ENCODE assay signal across 1 cellular context in the genomic region with DNA sequence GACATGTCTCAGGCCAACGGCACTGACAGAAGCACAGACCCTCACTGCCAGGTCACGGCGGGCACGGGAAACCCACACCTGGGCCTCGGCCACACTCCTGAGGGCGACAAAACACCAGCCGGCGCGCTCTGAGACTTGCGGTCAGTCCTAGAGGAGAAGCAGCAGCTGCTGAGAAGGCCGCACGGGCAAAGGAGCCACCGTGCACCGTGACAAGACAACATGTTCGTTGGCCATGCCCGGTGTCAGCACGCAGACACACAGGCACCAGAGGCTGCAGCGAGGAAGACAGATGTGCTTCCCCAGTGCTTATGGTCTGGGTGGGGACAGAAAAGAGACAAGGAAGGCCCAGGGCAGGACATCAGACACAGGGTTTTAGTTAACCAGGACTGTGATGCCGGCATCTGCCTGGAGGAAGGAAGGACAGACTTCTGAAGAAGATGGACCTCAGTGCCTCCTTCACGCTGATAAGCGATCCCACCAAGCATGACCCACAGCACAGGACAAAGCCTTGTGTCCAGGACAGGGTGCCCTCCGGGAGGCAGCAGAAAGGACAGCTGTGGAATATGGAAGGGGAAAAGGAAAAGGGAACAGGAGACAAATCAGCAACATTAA.
TF ChIP-seq lines count a peak whose summit lies in the region.

No MANE protein-coding gene starts in this region.

TF ChIP-seq in GM23338, 12 proteins besides CTCF, POLR2A, EP300 and RAD21 (continued from another document):
- TF ChIP-seq, protein P1, sequence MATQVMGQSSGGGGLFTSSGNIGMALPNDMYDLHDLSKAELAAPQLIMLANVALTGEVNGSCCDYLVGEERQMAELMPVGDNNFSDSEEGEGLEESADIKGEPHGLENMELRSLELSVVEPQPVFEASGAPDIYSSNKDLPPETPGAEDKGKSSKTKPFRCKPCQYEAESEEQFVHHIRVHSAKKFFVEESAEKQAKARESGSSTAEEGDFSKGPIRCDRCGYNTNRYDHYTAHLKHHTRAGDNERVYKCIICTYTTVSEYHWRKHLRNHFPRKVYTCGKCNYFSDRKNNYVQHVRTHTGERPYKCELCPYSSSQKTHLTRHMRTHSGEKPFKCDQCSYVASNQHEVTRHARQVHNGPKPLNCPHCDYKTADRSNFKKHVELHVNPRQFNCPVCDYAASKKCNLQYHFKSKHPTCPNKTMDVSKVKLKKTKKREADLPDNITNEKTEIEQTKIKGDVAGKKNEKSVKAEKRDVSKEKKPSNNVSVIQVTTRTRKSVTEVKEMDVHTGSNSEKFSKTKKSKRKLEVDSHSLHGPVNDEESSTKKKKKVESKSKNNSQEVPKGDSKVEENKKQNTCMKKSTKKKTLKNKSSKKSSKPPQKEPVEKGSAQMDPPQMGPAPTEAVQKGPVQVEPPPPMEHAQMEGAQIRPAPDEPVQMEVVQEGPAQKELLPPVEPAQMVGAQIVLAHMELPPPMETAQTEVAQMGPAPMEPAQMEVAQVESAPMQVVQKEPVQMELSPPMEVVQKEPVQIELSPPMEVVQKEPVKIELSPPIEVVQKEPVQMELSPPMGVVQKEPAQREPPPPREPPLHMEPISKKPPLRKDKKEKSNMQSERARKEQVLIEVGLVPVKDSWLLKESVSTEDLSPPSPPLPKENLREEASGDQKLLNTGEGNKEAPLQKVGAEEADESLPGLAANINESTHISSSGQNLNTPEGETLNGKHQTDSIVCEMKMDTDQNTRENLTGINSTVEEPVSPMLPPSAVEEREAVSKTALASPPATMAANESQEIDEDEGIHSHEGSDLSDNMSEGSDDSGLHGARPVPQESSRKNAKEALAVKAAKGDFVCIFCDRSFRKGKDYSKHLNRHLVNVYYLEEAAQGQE (IDR thresholded peaks at IDR 0.05; ENCODE audit: unreplicated experiment): no peak
- TF ChIP-seq, protein P2, sequence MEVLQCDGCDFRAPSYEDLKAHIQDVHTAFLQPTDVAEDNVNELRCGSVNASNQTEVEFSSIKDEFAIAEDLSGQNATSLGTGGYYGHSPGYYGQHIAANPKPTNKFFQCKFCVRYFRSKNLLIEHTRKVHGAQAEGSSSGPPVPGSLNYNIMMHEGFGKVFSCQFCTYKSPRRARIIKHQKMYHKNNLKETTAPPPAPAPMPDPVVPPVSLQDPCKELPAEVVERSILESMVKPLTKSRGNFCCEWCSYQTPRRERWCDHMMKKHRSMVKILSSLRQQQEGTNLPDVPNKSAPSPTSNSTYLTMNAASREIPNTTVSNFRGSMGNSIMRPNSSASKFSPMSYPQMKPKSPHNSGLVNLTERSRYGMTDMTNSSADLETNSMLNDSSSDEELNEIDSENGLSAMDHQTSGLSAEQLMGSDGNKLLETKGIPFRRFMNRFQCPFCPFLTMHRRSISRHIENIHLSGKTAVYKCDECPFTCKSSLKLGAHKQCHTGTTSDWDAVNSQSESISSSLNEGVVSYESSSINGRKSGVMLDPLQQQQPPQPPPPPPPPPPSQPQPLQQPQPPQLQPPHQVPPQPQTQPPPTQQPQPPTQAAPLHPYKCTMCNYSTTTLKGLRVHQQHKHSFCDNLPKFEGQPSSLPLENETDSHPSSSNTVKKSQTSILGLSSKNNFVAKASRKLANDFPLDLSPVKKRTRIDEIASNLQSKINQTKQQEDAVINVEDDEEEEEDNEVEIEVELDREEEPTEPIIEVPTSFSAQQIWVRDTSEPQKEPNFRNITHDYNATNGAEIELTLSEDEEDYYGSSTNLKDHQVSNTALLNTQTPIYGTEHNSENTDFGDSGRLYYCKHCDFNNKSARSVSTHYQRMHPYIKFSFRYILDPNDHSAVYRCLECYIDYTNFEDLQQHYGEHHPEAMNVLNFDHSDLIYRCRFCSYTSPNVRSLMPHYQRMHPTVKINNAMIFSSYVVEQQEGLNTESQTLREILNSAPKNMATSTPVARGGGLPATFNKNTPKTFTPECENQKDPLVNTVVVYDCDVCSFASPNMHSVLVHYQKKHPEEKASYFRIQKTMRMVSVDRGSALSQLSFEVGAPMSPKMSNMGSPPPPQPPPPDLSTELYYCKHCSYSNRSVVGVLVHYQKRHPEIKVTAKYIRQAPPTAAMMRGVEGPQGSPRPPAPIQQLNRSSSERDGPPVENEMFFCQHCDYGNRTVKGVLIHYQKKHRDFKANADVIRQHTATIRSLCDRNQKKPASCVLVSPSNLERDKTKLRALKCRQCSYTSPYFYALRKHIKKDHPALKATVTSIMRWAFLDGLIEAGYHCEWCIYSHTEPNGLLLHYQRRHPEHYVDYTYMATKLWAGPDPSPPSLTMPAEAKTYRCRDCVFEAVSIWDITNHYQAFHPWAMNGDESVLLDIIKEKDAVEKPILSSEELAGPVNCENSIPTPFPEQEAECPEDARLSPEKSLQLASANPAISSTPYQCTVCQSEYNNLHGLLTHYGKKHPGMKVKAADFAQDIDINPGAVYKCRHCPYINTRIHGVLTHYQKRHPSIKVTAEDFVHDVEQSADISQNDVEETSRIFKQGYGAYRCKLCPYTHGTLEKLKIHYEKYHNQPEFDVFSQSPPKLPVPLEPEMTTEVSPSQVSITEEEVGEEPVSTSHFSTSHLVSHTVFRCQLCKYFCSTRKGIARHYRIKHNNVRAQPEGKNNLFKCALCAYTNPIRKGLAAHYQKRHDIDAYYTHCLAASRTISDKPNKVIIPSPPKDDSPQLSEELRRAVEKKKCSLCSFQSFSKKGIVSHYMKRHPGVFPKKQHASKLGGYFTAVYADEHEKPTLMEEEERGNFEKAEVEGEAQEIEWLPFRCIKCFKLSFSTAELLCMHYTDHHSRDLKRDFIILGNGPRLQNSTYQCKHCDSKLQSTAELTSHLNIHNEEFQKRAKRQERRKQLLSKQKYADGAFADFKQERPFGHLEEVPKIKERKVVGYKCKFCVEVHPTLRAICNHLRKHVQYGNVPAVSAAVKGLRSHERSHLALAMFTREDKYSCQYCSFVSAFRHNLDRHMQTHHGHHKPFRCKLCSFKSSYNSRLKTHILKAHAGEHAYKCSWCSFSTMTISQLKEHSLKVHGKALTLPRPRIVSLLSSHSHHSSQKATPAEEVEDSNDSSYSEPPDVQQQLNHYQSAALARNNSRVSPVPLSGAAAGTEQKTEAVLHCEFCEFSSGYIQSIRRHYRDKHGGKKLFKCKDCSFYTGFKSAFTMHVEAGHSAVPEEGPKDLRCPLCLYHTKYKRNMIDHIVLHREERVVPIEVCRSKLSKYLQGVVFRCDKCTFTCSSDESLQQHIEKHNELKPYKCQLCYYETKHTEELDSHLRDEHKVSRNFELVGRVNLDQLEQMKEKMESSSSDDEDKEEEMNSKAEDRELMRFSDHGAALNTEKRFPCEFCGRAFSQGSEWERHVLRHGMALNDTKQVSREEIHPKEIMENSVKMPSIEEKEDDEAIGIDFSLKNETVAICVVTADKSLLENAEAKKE (CRISPR knock-in tag; IDR thresholded peaks at IDR 0.05): no peak
- TF ChIP-seq, protein P3, sequence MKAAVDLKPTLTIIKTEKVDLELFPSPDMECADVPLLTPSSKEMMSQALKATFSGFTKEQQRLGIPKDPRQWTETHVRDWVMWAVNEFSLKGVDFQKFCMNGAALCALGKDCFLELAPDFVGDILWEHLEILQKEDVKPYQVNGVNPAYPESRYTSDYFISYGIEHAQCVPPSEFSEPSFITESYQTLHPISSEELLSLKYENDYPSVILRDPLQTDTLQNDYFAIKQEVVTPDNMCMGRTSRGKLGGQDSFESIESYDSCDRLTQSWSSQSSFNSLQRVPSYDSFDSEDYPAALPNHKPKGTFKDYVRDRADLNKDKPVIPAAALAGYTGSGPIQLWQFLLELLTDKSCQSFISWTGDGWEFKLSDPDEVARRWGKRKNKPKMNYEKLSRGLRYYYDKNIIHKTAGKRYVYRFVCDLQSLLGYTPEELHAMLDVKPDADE (IDR thresholded peaks at IDR 0.05): no peak
- no peak for TF ChIP-seq NANOG (IDR thresholded peaks at IDR 0.05; ENCODE audit: borderline replicate concordance)
- TF ChIP-seq CREB1 (CRISPR knock-in tag; IDR thresholded peaks at IDR 0.05; ENCODE audit: low read depth): no peak
- TF ChIP-seq POLR2AphosphoS5 (IDR thresholded peaks at IDR 0.05; ENCODE audit: low read depth): no peak
- no peak for TF ChIP-seq EZH2 (IDR thresholded peaks at IDR 0.05; ENCODE audit: low read depth, unreplicated experiment)
TF ChIP-seq in GM23338: peak in this region for 0.
